ENCODE assay signal across 2 cellular contexts in genomic region chr9:33453286-33453882, GRCh38.
TF ChIP-seq lines count a peak whose summit lies in the region.

No MANE protein-coding gene starts in this region.

TF ChIP-seq in SK-N-SH, 30 proteins besides CTCF, POLR2A, EP300 and RAD21 (continued from another document):
- no peak for TF ChIP-seq IRF3 (IDR thresholded peaks at IDR 0.05; ENCODE audit: low read depth, low read length)
- no peak for TF ChIP-seq TCF12 (IDR thresholded peaks at IDR 0.05)
- no peak for TF ChIP-seq EZH2phosphoT487 (IDR thresholded peaks at IDR 0.05; ENCODE audit: borderline replicate concordance, low read depth)
- TF ChIP-seq, protein P1, sequence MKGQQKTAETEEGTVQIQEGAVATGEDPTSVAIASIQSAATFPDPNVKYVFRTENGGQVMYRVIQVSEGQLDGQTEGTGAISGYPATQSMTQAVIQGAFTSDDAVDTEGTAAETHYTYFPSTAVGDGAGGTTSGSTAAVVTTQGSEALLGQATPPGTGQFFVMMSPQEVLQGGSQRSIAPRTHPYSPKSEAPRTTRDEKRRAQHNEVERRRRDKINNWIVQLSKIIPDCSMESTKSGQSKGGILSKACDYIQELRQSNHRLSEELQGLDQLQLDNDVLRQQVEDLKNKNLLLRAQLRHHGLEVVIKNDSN (IDR thresholded peaks at IDR 0.05; ENCODE audit: borderline replicate concordance, low read depth), result no peak
- TF ChIP-seq RCOR1 (IDR thresholded peaks at IDR 0.05; ENCODE audit: low read length), result no peak
- no peak for TF ChIP-seq NRF1 (IDR thresholded peaks at IDR 0.05; ENCODE audit: low read depth, low read length)
- TF ChIP-seq REST (IDR thresholded peaks at IDR 0.05; ENCODE audit: low read depth, low read length), result no peak
- TF ChIP-seq GATA2 (CRISPR knock-in tag; IDR thresholded peaks at IDR 0.05), result no peak
- TF ChIP-seq FOSL2 (IDR thresholded peaks at IDR 0.05; ENCODE audit: borderline replicate concordance, low read depth), result no peak
- TF ChIP-seq TEAD4 (IDR thresholded peaks at IDR 0.05; ENCODE audit: borderline replicate concordance, insufficient read depth), result no peak
- no peak for TF ChIP-seq YY1 (IDR thresholded peaks at IDR 0.05; ENCODE audit: low read depth)
- TF ChIP-seq FOXM1 (IDR thresholded peaks at IDR 0.05; ENCODE audit: low read depth), result no peak
- no peak for TF ChIP-seq RFX5 (IDR thresholded peaks at IDR 0.05; ENCODE audit: low read length)
- TF ChIP-seq MEF2A (IDR thresholded peaks at IDR 0.05; ENCODE audit: borderline replicate concordance, low read depth), result no peak
- TF ChIP-seq RXRA (IDR thresholded peaks at IDR 0.05; ENCODE audit: borderline replicate concordance, low read depth), result no peak
- TF ChIP-seq CHD2 (IDR thresholded peaks at IDR 0.05; ENCODE audit: low read length, partially characterized antibody), result no peak

TF ChIP-seq in HEK293T, 16 proteins besides CTCF, POLR2A, EP300 and RAD21 (continued from another document):
- TF ChIP-seq PKNOX1 (IDR thresholded peaks at IDR 0.05), result no peak
- no peak for TF ChIP-seq SP1 (IDR thresholded peaks at IDR 0.05)
- TF ChIP-seq SUZ12 (IDR thresholded peaks at IDR 0.05), result no peak
TF ChIP-seq in HEK293T: peak in this region for 0.
